ENCODE assay signal across 8 cellular contexts in the genomic region with DNA sequence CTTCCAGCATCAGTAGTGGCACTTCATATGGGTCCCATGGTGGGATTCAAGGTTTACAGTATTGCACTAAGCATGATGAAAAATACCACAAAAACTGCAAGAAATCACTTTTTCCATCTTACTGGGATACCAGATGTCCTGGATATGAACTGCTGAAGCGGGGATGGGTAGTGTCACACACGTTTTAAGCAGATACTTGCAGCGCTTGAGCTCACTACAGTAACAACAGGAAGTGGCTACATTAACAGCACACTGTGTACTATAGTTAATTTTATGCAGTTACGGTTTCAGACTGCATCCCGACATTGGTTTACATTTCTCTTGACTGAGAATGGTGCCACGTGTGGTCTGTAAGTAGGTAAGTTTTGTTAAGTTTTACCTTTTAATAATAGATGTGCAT. TPM values are rescaled to one million over a fixed set of nuclear protein-coding genes. Genes with fewer than 3 reads are reported as not detected.
DNase-seq lines count a peak whose midpoint lies in the region; ATAC-seq, FAIRE-seq and TF ChIP-seq lines count a peak whose summit lies in the region.

No MANE protein-coding gene starts in this region.

- H3K9me3 ChIP-seq in testis (no peaks in the 10 kb centered on the region), pancreas (no peaks in the 10 kb centered on the region)

- H3K4me3 Mint-ChIP-seq in natural killer cell: peak overlapping the region; percentile 67

- TF ChIP-seq POLR2A in testis (IDR thresholded peaks at IDR 0.05): no peak

- H3K36me3 Mint-ChIP-seq in natural killer cell: no peaks in the 10 kb centered on the region

- H3K4me3 ChIP-seq in testis (no peak overlapping the region), pancreas (no peak overlapping the region)

- peaks cover 53 to 56% of the 10 kb centered on the region in 2 donors for H3K4me1 Mint-ChIP-seq in natural killer cell

- no peak for FAIRE-seq in pancreas (lab: Jason Lieb, UNC)

- H3K4me1 ChIP-seq in testis (peaks cover 15% of the 10 kb centered on the region), pancreas (peaks cover 14 to 32% (median 17%) of the 10 kb centered on the region in 3 donors)

- no peaks in the 10 kb centered on the region for H3K27me3 Mint-ChIP-seq in natural killer cell (ENCODE audit: low read depth in 2 of 2)

- peak; percentile 26 for DNase-seq in T follicular helper cell (ENCODE audit: low read depth)
- DNase-seq in natural killer cell: no peak
- DNase-seq in NCI-H1417 treated with DMSO at 0.1 percent for 48 hours (lab: John Stamatoyannopoulos, UW): no peak
- DNase-seq in testis: no peak
- DNase-seq in pancreas: no peak
- no peak for DNase-seq in SHP77 (lab: John Stamatoyannopoulos, UW)

- ATAC-seq in GM18873 (IDR thresholded peaks at IDR 0.05; ENCODE audit: low FRiP score, unreplicated experiment) (peak; percentile 35), HG02678 (IDR thresholded peaks at IDR 0.05; ENCODE audit: unreplicated experiment) (peak; percentile 31), natural killer cell (peak; percentile 19 to 50 (median 24)), pancreas (no peak)

- H3K36me3 ChIP-seq in testis (ENCODE audit: low read depth, missing control alignments) (no peaks in the 10 kb centered on the region), pancreas (peaks cover 0 to 12% (median 6%) of the 10 kb centered on the region in 3 donors)

- no peaks in the 10 kb centered on the region for H3K9me3 Mint-ChIP-seq in natural killer cell

- no peak for TF ChIP-seq CTCF in natural killer cell (IDR thresholded peaks at IDR 0.05)
- no peak for TF ChIP-seq CTCF in testis (IDR thresholded peaks at IDR 0.05)
- no peak for TF ChIP-seq CTCF in pancreas (IDR thresholded peaks at IDR 0.05)

- intact Hi-C loops in natural killer cell (cut with micrococcal nuclease): no loop called here
- intact Hi-C loops in testis (cut with DNase I; ENCODE audit: low total_unique reads): no loop called here
- intact Hi-C loops in pancreas (cut with DNase I): no loop called here

- H3K27ac Mint-ChIP-seq in natural killer cell: peak overlapping the region; percentile 97 to 98

- H3K27me3 ChIP-seq in testis (no peaks in the 10 kb centered on the region), pancreas (no peaks in the 10 kb centered on the region)

- H3K27ac ChIP-seq in testis (no peak overlapping the region), pancreas (peak overlapping the region in 1 of 4 donors; percentile 47)

- 68 to 72% methylated on average over 6 of the region's 6 CpGs for WGBS in testis, 2 donors
- 75 to 76% methylated on average over 6 of the region's 6 CpGs for WGBS in pancreas, 2 donors

RNA-seq across cellular contexts. Expression of gene ISG20, which starts 3.5 kb away (rescaled TPM):
- total RNA-seq in natural killer cell (100 to 1,000 TPM in 2 of 3 donors, 10 to 100 TPM in 1; 80.6 to 137 (median 116) TPM), testis (1 to 10 TPM; 6.8 to 8.7 TPM), pancreas (10 to 100 TPM in 1 of 6 donors, 1 to 10 TPM in 5; 3.0 to 14.2 (median 5.7) TPM)
- polyA plus RNA-seq in testis (ENCODE audit: insufficient read depth, low read depth, low replicate concordance) (17.0 TPM), pancreas (10 to 100 TPM in 1 of 2 donors, 1 to 10 TPM in 1; 8.4 to 11.0 TPM)

RNA-seq across cellular contexts. Expression of gene AEN, which starts 14.2 kb away (rescaled TPM):
- total RNA-seq in natural killer cell (10 to 100 TPM; 19.9 to 26.9 (median 20.9) TPM), testis (10 to 100 TPM; 31.0 to 32.9 TPM), pancreas (10 to 100 TPM; 10.8 to 26.8 (median 20.2) TPM)
- polyA plus RNA-seq in testis (ENCODE audit: insufficient read depth, low read depth, low replicate concordance) (22.5 TPM), pancreas (10 to 100 TPM in 1 of 2 donors, 1 to 10 TPM in 1; 8.9 to 12.8 TPM)

Comparison
In these comparisons a context has a peak if more than half of its experiments do, and no peak if none do; other contexts are left out.
1. ATAC-seq: peak in GM18873 (single experiment), HG02678 (single experiment) and natural killer cell (3 of 3); none in pancreas (0 of 4).
2. RNA of gene ISG20, which starts 3.5 kb away (total RNA-seq): 80.6 to 137 TPM in natural killer cell; 6.8 to 8.7 TPM in testis and 3.0 to 14.2 TPM in pancreas; every median in the first group is over 4 times any median in the second.